Comparison of ENCODE assay signal across 14 cellular contexts in genomic region chrX:1529328-1529727, GRCh38. TPM values are rescaled to one million over a fixed set of nuclear protein-coding genes. Genes with fewer than 3 reads are reported as not detected.
A peak's percentile ranks its signal among the peaks of the same experiment; 100 is the strongest.
DNase-seq lines count a peak whose midpoint lies in the region; ATAC-seq and TF ChIP-seq lines count a peak whose summit lies in the region.
"Had no signal": no experiment of that assay in that cellular context is flagged by ENCODE, and none has a peak within 500 bp of the region (broad histone marks: within the 10 kb centered on the region; RNA-seq: fewer than 3 reads in every experiment).

No MANE protein-coding gene starts in this region.

- DNase-seq in natural killer cell treated with Interleukin-12 subunit alpha and Interleukin-12 subunit beta and Interleukin-15 and Interleukin-18, amount 100 ng/mL, for 72 hours (ENCODE audit: low spot score), result no peak
- DNase-seq in natural killer cell (no peak), T-helper 17 cell (no peak), mesenteric fat pad (ENCODE audit: low spot score) (peak; percentile 72), ureter (ENCODE audit: low spot score) (peak; percentile 32), PC-3 (no peak), GF-D8 (lab: John Stamatoyannopoulos, UW) (no peak), coronary artery (ENCODE audit: low spot score) (no peak)
- DNase-seq: H7, Kasumi-1, NCI-H1417, NCI-H2029, NCI-H510A, SHP77 treated with DMSO at 0.1 percent for 48 hours had no signal

- no peaks in the 10 kb centered on the region for H4K20me1 ChIP-seq in PC-3 (ENCODE audit: low read length)

- H3K9me2 ChIP-seq in PC-3 (replicated peaks; ENCODE audit: low read length), result no peaks in the 10 kb centered on the region

- intact Hi-C loops in natural killer cell (cut with micrococcal nuclease), result no loop called here
- intact Hi-C loops in PC-3 (cut with micrococcal nuclease), result no loop called here

- no peaks in the 10 kb centered on the region for H3K36me3 ChIP-seq in PC-3 (ENCODE audit: low read depth, low read length)

- CTCF ChIA-PET in PC-3 (lab: Charles Lee), result no interaction called here

- H3K27me3 ChIP-seq in PC-3 (ENCODE audit: low read length), result no peaks in the 10 kb centered on the region

- no peaks in the 10 kb centered on the region for H3K4me1 ChIP-seq in PC-3 (ENCODE audit: insufficient read depth, low read length)

- H3K4me3 ChIP-seq in PC-3 (ENCODE audit: low read length) (no peak overlapping the region), coronary artery (no peak overlapping the region)

- H3K36me3 Mint-ChIP-seq in natural killer cell treated with Interleukin-12 subunit alpha and Interleukin-12 subunit beta and Interleukin-15 and Interleukin-18, amount 100 ng/mL, for 72 hours, result no peaks in the 10 kb centered on the region
- H3K36me3 Mint-ChIP-seq in natural killer cell, result no peaks in the 10 kb centered on the region
- no peaks in the 10 kb centered on the region for H3K36me3 Mint-ChIP-seq in T-helper 17 cell (ENCODE audit: low read depth)

- H3K9me3 ChIP-seq in T-helper 17 cell (ENCODE audit: control insufficient read depth, low read length, poor library complexity, severe bottlenecking), result no peaks in the 10 kb centered on the region
- no peaks in the 10 kb centered on the region for H3K9me3 ChIP-seq in PC-3 (ENCODE audit: low read length)

- POLR2A ChIA-PET in PC-3 (lab: Charles Lee; ENCODE audit: unreplicated experiment), result no interaction called here

- no peak overlapping the region for H2AFZ ChIP-seq in PC-3 (ENCODE audit: low read length)

- no peak for TF ChIP-seq CTCF in natural killer cell (IDR thresholded peaks at IDR 0.05)
- TF ChIP-seq CTCF in PC-3 (conservative IDR thresholded peaks at IDR 0.05; ENCODE audit: low read depth, low read length), result no peak
- no peak for TF ChIP-seq CTCF in coronary artery (IDR thresholded peaks at IDR 0.05)

- no TSS peak for BruUV-seq in PC-3 (replicated peaks; lab: Mats Ljungman, UMichigan)

- H3K27me3 Mint-ChIP-seq in natural killer cell treated with Interleukin-12 subunit alpha and Interleukin-12 subunit beta and Interleukin-15 and Interleukin-18, amount 100 ng/mL, for 72 hours, result no peaks in the 10 kb centered on the region
- H3K27me3 Mint-ChIP-seq in natural killer cell (ENCODE audit: low read depth in 2 of 2) (no peaks in the 10 kb centered on the region), T-helper 17 cell (no peaks in the 10 kb centered on the region)

- no peak overlapping the region for H3K9ac ChIP-seq in PC-3 (ENCODE audit: low read length)

- no peak overlapping the region for H3K4me3 Mint-ChIP-seq in natural killer cell treated with Interleukin-12 subunit alpha and Interleukin-12 subunit beta and Interleukin-15 and Interleukin-18, amount 100 ng/mL, for 72 hours
- no peak overlapping the region for H3K4me3 Mint-ChIP-seq in natural killer cell
- H3K4me3 Mint-ChIP-seq in T-helper 17 cell, result no peak overlapping the region

- no peak overlapping the region for H3K27ac Mint-ChIP-seq in natural killer cell treated with Interleukin-12 subunit alpha and Interleukin-12 subunit beta and Interleukin-15 and Interleukin-18, amount 100 ng/mL, for 72 hours
- H3K27ac Mint-ChIP-seq in natural killer cell (no peak overlapping the region), T-helper 17 cell (no peak overlapping the region)

- peaks cover 2 to 5% of the 10 kb centered on the region in 2 donors for H3K4me1 Mint-ChIP-seq in natural killer cell treated with Interleukin-12 subunit alpha and Interleukin-12 subunit beta and Interleukin-15 and Interleukin-18, amount 100 ng/mL, for 72 hours (ENCODE audit: low read depth in 2 of 2)
- H3K4me1 Mint-ChIP-seq in natural killer cell, result peaks cover 0 to 8% of the 10 kb centered on the region in 2 donors
- peaks cover 8% of the 10 kb centered on the region for H3K4me1 Mint-ChIP-seq in T-helper 17 cell

- H3K4me2 ChIP-seq in PC-3 (ENCODE audit: low read length), result no peak overlapping the region

- ATAC-seq in natural killer cell treated with Interleukin-12 subunit alpha and Interleukin-12 subunit beta and Interleukin-15 and Interleukin-18, amount 100 ng/mL, for 72 hours, result peak; percentile 54 to 60
- no peak for ATAC-seq in natural killer cell
- peak; percentile 56 for ATAC-seq in T-helper 17 cell
- no peak for ATAC-seq in PC-3

- H3K27ac ChIP-seq in PC-3 (ENCODE audit: low read length) (no peak overlapping the region), coronary artery (no peak overlapping the region)

- no peaks in the 10 kb centered on the region for H3F3A ChIP-seq in PC-3 (ENCODE audit: low read length, unreplicated experiment)

- H3K9me3 Mint-ChIP-seq in natural killer cell treated with Interleukin-12 subunit alpha and Interleukin-12 subunit beta and Interleukin-15 and Interleukin-18, amount 100 ng/mL, for 72 hours, result no peaks in the 10 kb centered on the region
- no peaks in the 10 kb centered on the region for H3K9me3 Mint-ChIP-seq in natural killer cell

- H3K79me2 ChIP-seq in PC-3 (ENCODE audit: low read length), result no peaks in the 10 kb centered on the region

RNA-seq across cellular contexts. Expression of gene P2RY8, which starts 7.7 kb away (rescaled TPM):
- total RNA-seq in natural killer cell treated with Interleukin-12 subunit alpha and Interleukin-12 subunit beta and Interleukin-15 and Interleukin-18, amount 100 ng/mL, for 72 hours, result 10 to 100 TPM; 19.5 to 59.1 TPM
- total RNA-seq in natural killer cell (100 to 1,000 TPM in 2 of 3 donors, 10 to 100 TPM in 1; 73.7 to 114 (median 107) TPM), T-helper 17 cell (100 to 1,000 TPM; 131 to 141 TPM), mesenteric fat pad (2.5 TPM), ureter (3.4 TPM), PC-3 (2014; rRNA removed) (not detected in 2 replicates)

Comparison
In these comparisons a context has a peak if more than half of its experiments do, and no peak if none do; other contexts are left out.
1. ATAC-seq: peak in natural killer cell treated with Interleukin-12 subunit alpha and Interleukin-12 subunit beta and Interleukin-15 and Interleukin-18, amount 100 ng/mL, for 72 hours (2 of 2) and T-helper 17 cell (single experiment); none in natural killer cell (0 of 3) and PC-3 (single experiment).
2. DNase-seq: peak in mesenteric fat pad (single experiment) and ureter (single experiment); none in natural killer cell treated with Interleukin-12 subunit alpha and Interleukin-12 subunit beta and Interleukin-15 and Interleukin-18, amount 100 ng/mL, for 72 hours (single experiment), natural killer cell (single experiment), T-helper 17 cell (0 of 3), PC-3 (single experiment), GF-D8 (single experiment) and coronary artery (single experiment).